ENCODE assay signal across 12 cellular contexts in the genomic region with DNA sequence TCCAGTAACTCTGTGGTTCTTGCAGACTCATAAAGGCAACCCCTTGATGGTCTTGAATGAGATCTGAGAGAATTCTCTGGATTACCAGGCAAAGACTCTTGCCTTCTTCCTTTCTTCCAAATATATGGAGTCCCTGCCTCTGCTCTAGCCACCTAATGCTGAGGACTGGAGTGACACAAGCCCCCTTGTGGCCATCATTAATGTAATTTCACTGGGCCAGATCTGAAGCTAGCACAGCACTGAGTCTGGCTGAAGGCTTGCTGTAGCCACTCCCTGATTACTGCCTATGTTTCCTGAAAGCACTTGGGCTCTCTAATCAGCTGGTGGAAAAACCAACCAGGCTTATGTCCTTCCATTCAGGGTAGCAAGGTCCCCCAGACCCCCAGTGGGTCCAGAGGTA.
A peak's percentile ranks its signal among the peaks of the same experiment; 100 is the strongest.
DNase-seq lines count a peak whose midpoint lies in the region; FAIRE-seq and TF ChIP-seq lines count a peak whose summit lies in the region.
"Had no signal": no experiment of that assay in that cellular context is flagged by ENCODE, and none has a peak within 500 bp of the region (broad histone marks: within the 10 kb centered on the region; RNA-seq: fewer than 3 reads in every experiment).

No MANE protein-coding gene starts in this region.

- DNase-seq in Kasumi-1 (lab: John Stamatoyannopoulos, UW) (peak; percentile 38 to 53), UCSD-AML1 (lab: John Stamatoyannopoulos, UW; ENCODE audit: unreplicated experiment) (peak; percentile 6), islet precursor cell (peak; percentile 52), small intestine (no peak), NOMO-1 treated with dmso at 0.1 percent for 144 hours (lab: John Stamatoyannopoulos, UW; ENCODE audit: unreplicated experiment) (no peak), head of caudate nucleus (no peak)
- DNase-seq: activated T-cell treated with anti-CD3 and anti-CD28 coated beads, Interleukin-2, amount 50 U/mL, for 1 hour; CD8-positive, alpha-beta T cell; foreskin fibroblast; testis had no signal

- no peaks in the 10 kb centered on the region for H3K36me3 ChIP-seq in small intestine (ENCODE audit: control insufficient read depth in 2 of 2, insufficient read depth in 2 of 2, low read length in 2 of 2)
- H3K36me3 ChIP-seq: SJCRH30 had no signal

- FAIRE-seq in small intestine (lab: Jason Lieb, UNC) = no peak

- H3K4me3 ChIP-seq in GM12875 (ENCODE audit: low read depth, low read length) (no peak overlapping the region), small intestine (ENCODE audit: low read depth in 1 of 2, low read length in 2 of 2) (no peak overlapping the region)
- H3K4me3 ChIP-seq: SJCRH30, testis had no signal

- intact Hi-C loops in head of caudate nucleus (cut with DNase I) = no loop called here

- H3K27ac ChIP-seq in small intestine (ENCODE audit: low read depth in 1 of 2, low read length in 1 of 2) = no peak overlapping the region
- H3K27ac ChIP-seq: SJCRH30, testis had no signal

- no peaks in the 10 kb centered on the region for H3K9me3 ChIP-seq in small intestine (ENCODE audit: control insufficient read depth, low read depth)
- H3K9me3 ChIP-seq: SJCRH30, testis had no signal

- no peaks in the 10 kb centered on the region for H3K4me1 ChIP-seq in small intestine (ENCODE audit: control insufficient read depth in 2 of 2, insufficient read depth in 1 of 2, low read depth in 1 of 2, low read length in 1 of 2)
- H3K4me1 ChIP-seq: SJCRH30 had no signal

- no peaks in the 10 kb centered on the region for H3K27me3 ChIP-seq in small intestine (ENCODE audit: control insufficient read depth in 2 of 2, insufficient read depth in 2 of 2, low read length in 2 of 2)
- H3K27me3 ChIP-seq: SJCRH30, testis had no signal

- 0 out of 2 replicates have a peak, but pooled peaks have one; percentile 4 for TF ChIP-seq CTCF in GM12875 (IDR thresholded peaks at IDR 0.05; ENCODE audit: borderline replicate concordance, insufficient read depth, low read depth, low read length)

Comparison
In these comparisons a context has a peak if more than half of its experiments do, and no peak if none do; other contexts are left out.
1. DNase-seq: peak in Kasumi-1 (2 of 2), UCSD-AML1 (single experiment) and islet precursor cell (single experiment); none in small intestine (single experiment), NOMO-1 treated with dmso at 0.1 percent for 144 hours (single experiment) and head of caudate nucleus (0 of 42).